In genomic region chr10:117163061-117163953, GRCh38 we compare ENCODE assay signal across 10 cellular contexts. TPM values are rescaled to one million over a fixed set of nuclear protein-coding genes. Genes with fewer than 3 reads are reported as not detected.
DNase-seq lines count a peak whose midpoint lies in the region; ATAC-seq lines count a peak whose summit lies in the region.
"Had no signal": no experiment of that assay in that cellular context is flagged by ENCODE, and none has a peak within 500 bp of the region (broad histone marks: within the 10 kb centered on the region; RNA-seq: fewer than 3 reads in every experiment).

No MANE protein-coding gene starts in this region.

- H3K9me3 Mint-ChIP-seq in activated naive CD4-positive, alpha-beta T cell treated with anti-CD3 and anti-CD28 coated beads, Interleukin-2, amount 50 U/mL, for 72 hours, result no peaks in the 10 kb centered on the region
- H3K9me3 Mint-ChIP-seq in stimulated activated naive B cell treated with anti-CD40 and anti-IgM and Interleukin-4, amounts not matched to agents 10 μg/mL and 1 μg/mL and 100 μg/mL, for 72 hours, result no peaks in the 10 kb centered on the region
- H3K9me3 Mint-ChIP-seq: CD4-positive, alpha-beta T cell had no signal

- intact Hi-C loops in aorta (cut with DNase I), result loop anchor here in 1 of 2 donors (5.0 kb wide), 1 partner anchor 476 kb away; no protein-coding TSS in a partner anchor

- peak; percentile 12 for DNase-seq in activated naive CD4-positive, alpha-beta T cell treated with anti-CD3 and anti-CD28 coated beads, Interleukin-2, amount 50 U/mL, for 16 hours
- DNase-seq in activated naive CD4-positive, alpha-beta T cell treated with anti-CD3 and anti-CD28 coated beads, Interleukin-2, amount 50 U/mL, for 72 hours (ENCODE audit: low spot score in 2 of 2), result no peak
- DNase-seq in SK-MEL-5 (ENCODE audit: low read depth, low spot score) (peak; percentile 34), aorta (no peak), NCI-H2171 (lab: John Stamatoyannopoulos, UW) (no peak)
- no peak for DNase-seq in stimulated activated naive B cell treated with anti-CD40 and anti-IgM and Interleukin-4, amounts not matched to agents 10 μg/mL and 1 μg/mL and 100 μg/mL, for 72 hours
- DNase-seq: CD4-positive, alpha-beta T cell had no signal

- in situ Hi-C loops in SK-MEL-5 (cut with HindIII; ENCODE audit: low pct_unique_long_range_greater_than_20kb, low sequenced_read_pairs), result no loop called here

- H3K4me3 ChIP-seq in iPS-18c (ENCODE audit: insufficient read depth, low read depth, low read length) (peak overlapping the region; percentile 44), aorta (ENCODE audit: low read length in 2 of 2) (no peak overlapping the region)

- peak overlapping the region in 1 of 2 donors; percentile 32 for H3K4me3 Mint-ChIP-seq in stimulated activated naive B cell treated with anti-CD40 and anti-IgM and Interleukin-4, amounts not matched to agents 10 μg/mL and 1 μg/mL and 100 μg/mL, for 72 hours

- H3K9me3 ChIP-seq in iPS-18c (ENCODE audit: control insufficient read depth, insufficient read depth, low read length) (no peaks in the 10 kb centered on the region), aorta (ENCODE audit: control insufficient read depth, low read length) (no peaks in the 10 kb centered on the region)

- no peaks in the 10 kb centered on the region for H3K36me3 ChIP-seq in aorta (ENCODE audit: control insufficient read depth in 1 of 2, insufficient read depth in 2 of 2, low read length in 1 of 2)

- peaks cover 10 to 27% of the 10 kb centered on the region in 2 donors for H3K4me1 Mint-ChIP-seq in stimulated activated naive B cell treated with anti-CD40 and anti-IgM and Interleukin-4, amounts not matched to agents 10 μg/mL and 1 μg/mL and 100 μg/mL, for 72 hours

- peaks cover 68 to 86% of the 10 kb centered on the region in 2 donors for H3K27me3 Mint-ChIP-seq in stimulated activated naive B cell treated with anti-CD40 and anti-IgM and Interleukin-4, amounts not matched to agents 10 μg/mL and 1 μg/mL and 100 μg/mL, for 72 hours

- no peak overlapping the region for H3K27ac ChIP-seq in aorta (ENCODE audit: low read depth in 1 of 2, low read length in 2 of 2)

- no peak for ATAC-seq in activated naive CD4-positive, alpha-beta T cell treated with anti-CD3 and anti-CD28 coated beads, Interleukin-2, amount 50 U/mL, for 72 hours
- no peak for ATAC-seq in stimulated activated naive B cell treated with anti-CD40 and anti-IgM and Interleukin-4, amounts not matched to agents 10 μg/mL and 1 μg/mL and 100 μg/mL, for 72 hours (replicated peaks)
- ATAC-seq in aorta (ENCODE audit: low FRiP score) (no peak), HG02642 (IDR thresholded peaks at IDR 0.05; ENCODE audit: poor library complexity, unreplicated experiment) (no peak)

- no peak overlapping the region for H3K27ac Mint-ChIP-seq in activated naive CD4-positive, alpha-beta T cell treated with anti-CD3 and anti-CD28 coated beads, Interleukin-2, amount 50 U/mL, for 72 hours
- H3K27ac Mint-ChIP-seq in stimulated activated naive B cell treated with anti-CD40 and anti-IgM and Interleukin-4, amounts not matched to agents 10 μg/mL and 1 μg/mL and 100 μg/mL, for 72 hours, result peak overlapping the region; percentile 25
- H3K27ac Mint-ChIP-seq: CD4-positive, alpha-beta T cell had no signal

- peaks cover 0 to 17% of the 10 kb centered on the region in 2 donors for H3K36me3 Mint-ChIP-seq in activated naive CD4-positive, alpha-beta T cell treated with anti-CD3 and anti-CD28 coated beads, Interleukin-2, amount 50 U/mL, for 72 hours
- H3K36me3 Mint-ChIP-seq in stimulated activated naive B cell treated with anti-CD40 and anti-IgM and Interleukin-4, amounts not matched to agents 10 μg/mL and 1 μg/mL and 100 μg/mL, for 72 hours, result no peaks in the 10 kb centered on the region
- H3K36me3 Mint-ChIP-seq: IgD-negative memory B cell had no signal

- 4 to 5% methylated on average over 50 to 82 of the region's 82 CpGs for WGBS in aorta, 2 donors

- peaks cover 0 to 3% of the 10 kb centered on the region in 2 donors for H3K27me3 ChIP-seq in aorta (ENCODE audit: control insufficient read depth in 1 of 2, insufficient read depth in 2 of 2, low read length in 1 of 2)

- H3K4me1 ChIP-seq in aorta (ENCODE audit: control insufficient read depth in 1 of 2, insufficient read depth in 2 of 2, low read length in 2 of 2), result no peaks in the 10 kb centered on the region

RNA-seq across cellular contexts. Expression of gene VAX1, which starts 25.2 kb away (rescaled TPM):
- total RNA-seq in activated naive CD4-positive, alpha-beta T cell treated with anti-CD3 and anti-CD28 coated beads, Interleukin-2, amount 50 U/mL, for 72 hours, result not detected
- 1.1 and 1.3 TPM in 2 replicates for total RNA-seq in SK-MEL-5 (2014; rRNA removed; shearing (Covaris generic))
- 2.0 and 2.6 TPM in 2 replicates for polyA plus RNA-seq in SK-MEL-5 (2015; cell fraction: cytosol; rRNA removed)
- polyA plus RNA-seq in SK-MEL-5 (2015; cell fraction: nucleus; rRNA removed), result 2.3 and 2.7 TPM in 2 replicates
- total RNA-seq in aorta, result not detected
- polyA plus RNA-seq in aorta, result not detected
- total RNA-seq: CD4-positive, alpha-beta T cell had no signal
- polyA plus RNA-seq: IgD-negative memory B cell had no signal

RNA-seq across cellular contexts. Expression of gene KCNK18, which starts 34.0 kb away (rescaled TPM):
- not detected for total RNA-seq in activated naive CD4-positive, alpha-beta T cell treated with anti-CD3 and anti-CD28 coated beads, Interleukin-2, amount 50 U/mL, for 72 hours
- not detected in 2 replicates for total RNA-seq in SK-MEL-5 (2014; rRNA removed; shearing (Covaris generic))
- not detected in 2 replicates for polyA plus RNA-seq in SK-MEL-5 (2015; cell fraction: cytosol; rRNA removed)
- not detected in 2 replicates for polyA plus RNA-seq in SK-MEL-5 (2015; cell fraction: nucleus; rRNA removed)
- not detected for total RNA-seq in aorta
- polyA plus RNA-seq in aorta, result not detected
- total RNA-seq: CD4-positive, alpha-beta T cell had no signal
- polyA plus RNA-seq: IgD-negative memory B cell had no signal

Comparison
In these comparisons a context has a peak if more than half of its experiments do, and no peak if none do; other contexts are left out.
1. DNase-seq: peak in activated naive CD4-positive, alpha-beta T cell treated with anti-CD3 and anti-CD28 coated beads, Interleukin-2, amount 50 U/mL, for 16 hours (single experiment) and SK-MEL-5 (single experiment); none in activated naive CD4-positive, alpha-beta T cell treated with anti-CD3 and anti-CD28 coated beads, Interleukin-2, amount 50 U/mL, for 72 hours (0 of 2), stimulated activated naive B cell treated with anti-CD40 and anti-IgM and Interleukin-4, amounts not matched to agents 10 μg/mL and 1 μg/mL and 100 μg/mL, for 72 hours (single experiment), aorta (0 of 2) and NCI-H2171 (single experiment).